ENCODE assay signal across 20 cellular contexts in the genomic region with DNA sequence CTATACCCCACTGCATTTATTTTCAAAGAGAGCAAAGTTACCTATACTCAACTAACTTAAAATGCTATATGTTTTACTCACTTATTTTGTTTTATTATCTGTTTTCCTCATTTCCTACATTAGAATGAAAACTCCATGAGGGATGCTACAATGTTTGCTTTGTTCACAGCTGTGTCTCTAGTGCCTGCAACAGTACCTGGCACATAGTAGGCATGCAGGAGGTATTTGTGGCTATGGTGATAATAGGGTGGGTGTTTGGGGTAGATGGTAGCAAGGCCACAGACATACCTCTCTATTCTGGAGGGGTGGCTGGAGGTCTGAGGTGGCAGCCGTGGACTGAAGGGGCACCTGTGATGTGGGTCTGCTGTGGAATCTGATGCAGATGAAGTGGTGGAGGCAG. TPM values are rescaled to one million over a fixed set of nuclear protein-coding genes. Genes with fewer than 3 reads are reported as not detected.
DNase-seq lines count a peak whose midpoint lies in the region; ATAC-seq and TF ChIP-seq lines count a peak whose summit lies in the region.
"Had no signal": no experiment of that assay in that cellular context is flagged by ENCODE, and none has a peak within 500 bp of the region (broad histone marks: within the 10 kb centered on the region; RNA-seq: fewer than 3 reads in every experiment).

No MANE protein-coding gene starts in this region.

- H3K4me3 Mint-ChIP-seq in activated naive CD8-positive, alpha-beta T cell treated with anti-CD3 and anti-CD28 coated beads, Interleukin-2, amount 10 ng/mL, durations not matched to agents 7 days and 5 days: no peak overlapping the region
- H3K4me3 Mint-ChIP-seq in activated naive CD8-positive, alpha-beta T cell treated with anti-CD3 and anti-CD28 coated beads, Interleukin-2, amount 50 U/mL, for 24 hours: no peak overlapping the region
- no peak overlapping the region for H3K4me3 Mint-ChIP-seq in Caco-2 (ENCODE audit: unreplicated experiment)
- no peak overlapping the region for H3K4me3 Mint-ChIP-seq in endodermal cell
- no peak overlapping the region for H3K4me3 Mint-ChIP-seq in nephron
- H3K4me3 Mint-ChIP-seq in T-helper 2 cell treated with Interferon-gamma antibody and Interleukin-4, amounts not matched to agents 5 μg/mL and 100 μg/mL, for 36 hours: no peak overlapping the region
- H3K4me3 Mint-ChIP-seq: CD14-positive monocyte; CD4-positive, alpha-beta memory T cell; GM23338; HFFc6 had no signal

- no peak overlapping the region for H2AFZ ChIP-seq in osteoblast (ENCODE audit: low read length)
- H2AFZ ChIP-seq: GM23338 had no signal

- no TSS peak for BruUV-seq in Caco-2 (replicated peaks; lab: Mats Ljungman, UMichigan)

- H3K9me3 Mint-ChIP-seq in activated naive CD8-positive, alpha-beta T cell treated with anti-CD3 and anti-CD28 coated beads, Interleukin-2, amount 10 ng/mL, durations not matched to agents 7 days and 5 days: peaks cover 2% of the 10 kb centered on the region
- peaks cover 4% of the 10 kb centered on the region for H3K9me3 Mint-ChIP-seq in activated naive CD8-positive, alpha-beta T cell treated with anti-CD3 and anti-CD28 coated beads, Interleukin-2, amount 50 U/mL, for 24 hours
- peaks cover 13% of the 10 kb centered on the region for H3K9me3 Mint-ChIP-seq in Caco-2 (ENCODE audit: unreplicated experiment)
- peaks cover 13% of the 10 kb centered on the region for H3K9me3 Mint-ChIP-seq in endodermal cell
- peaks cover 13% of the 10 kb centered on the region for H3K9me3 Mint-ChIP-seq in nephron
- H3K9me3 Mint-ChIP-seq in T-helper 2 cell treated with Interferon-gamma antibody and Interleukin-4, amounts not matched to agents 5 μg/mL and 100 μg/mL, for 36 hours: peaks cover 7% of the 10 kb centered on the region

- H3K27me3 ChIP-seq in Caco-2 (replicated peaks; ENCODE audit: control insufficient read depth, insufficient read depth, low read length) (no peaks in the 10 kb centered on the region), endodermal cell (ENCODE audit: control insufficient read depth, insufficient read depth, low read length, poor library complexity, severe bottlenecking) (no peaks in the 10 kb centered on the region), osteoblast (ENCODE audit: insufficient read depth, low read length) (no peaks in the 10 kb centered on the region)
- H3K27me3 ChIP-seq: BLaER1 had no signal

- no peaks in the 10 kb centered on the region for H4K20me1 ChIP-seq in osteoblast (ENCODE audit: insufficient read depth, low read length)
- H4K20me1 ChIP-seq: BLaER1 had no signal

- H3K79me2 ChIP-seq in osteoblast (ENCODE audit: insufficient read depth, low read length): no peaks in the 10 kb centered on the region

- H3K27ac Mint-ChIP-seq in activated naive CD8-positive, alpha-beta T cell treated with anti-CD3 and anti-CD28 coated beads, Interleukin-2, amount 10 ng/mL, durations not matched to agents 7 days and 5 days: peak overlapping the region; percentile 14
- no peak overlapping the region for H3K27ac Mint-ChIP-seq in activated naive CD8-positive, alpha-beta T cell treated with anti-CD3 and anti-CD28 coated beads, Interleukin-2, amount 50 U/mL, for 24 hours
- H3K27ac Mint-ChIP-seq in Caco-2 (ENCODE audit: unreplicated experiment): peak overlapping the region; percentile 80
- H3K27ac Mint-ChIP-seq in endodermal cell: peak overlapping the region; percentile 60
- peak overlapping the region in 2 of 3 experiments; percentile 62 to 78 for H3K27ac Mint-ChIP-seq in nephron
- H3K27ac Mint-ChIP-seq in T-helper 2 cell treated with Interferon-gamma antibody and Interleukin-4, amounts not matched to agents 5 μg/mL and 100 μg/mL, for 36 hours: no peak overlapping the region
- H3K27ac Mint-ChIP-seq: GM23338, HFFc6 had no signal

- H3K9me3 ChIP-seq in Caco-2 (0 out of 2 replicates have a peak, but pooled peaks cover 7% of the 10 kb centered on the region), endodermal cell (ENCODE audit: control insufficient read depth, low read length) (peaks cover 19% of the 10 kb centered on the region), osteoblast (ENCODE audit: low read depth, low read length) (peaks cover under 1% of the 10 kb centered on the region)

- H3K4me3 ChIP-seq in Caco-2 (ENCODE audit: low read depth, low read length) (no peak overlapping the region), endodermal cell (ENCODE audit: low read length) (no peak overlapping the region), osteoblast (ENCODE audit: insufficient read depth, low read length) (no peak overlapping the region)
- H3K4me3 ChIP-seq: BLaER1, GM12878, GM23338 had no signal

- H3K36me3 Mint-ChIP-seq in activated naive CD8-positive, alpha-beta T cell treated with anti-CD3 and anti-CD28 coated beads, Interleukin-2, amount 10 ng/mL, durations not matched to agents 7 days and 5 days: no peaks in the 10 kb centered on the region
- no peaks in the 10 kb centered on the region for H3K36me3 Mint-ChIP-seq in activated naive CD8-positive, alpha-beta T cell treated with anti-CD3 and anti-CD28 coated beads, Interleukin-2, amount 50 U/mL, for 24 hours (ENCODE audit: low read depth)
- H3K36me3 Mint-ChIP-seq in Caco-2 (ENCODE audit: insufficient read depth, unreplicated experiment) (peaks cover 6% of the 10 kb centered on the region), endodermal cell (ENCODE audit: low read depth) (no peaks in the 10 kb centered on the region), nephron (ENCODE audit: low read depth) (peaks cover 11% of the 10 kb centered on the region)
- H3K36me3 Mint-ChIP-seq in T-helper 2 cell treated with Interferon-gamma antibody and Interleukin-4, amounts not matched to agents 5 μg/mL and 100 μg/mL, for 36 hours (ENCODE audit: low read depth): no peaks in the 10 kb centered on the region
- H3K36me3 Mint-ChIP-seq: CD14-positive monocyte; CD4-positive, alpha-beta memory T cell had no signal

- H3K4me1 Mint-ChIP-seq in activated naive CD8-positive, alpha-beta T cell treated with anti-CD3 and anti-CD28 coated beads, Interleukin-2, amount 10 ng/mL, durations not matched to agents 7 days and 5 days: peaks cover 11% of the 10 kb centered on the region
- H3K4me1 Mint-ChIP-seq in activated naive CD8-positive, alpha-beta T cell treated with anti-CD3 and anti-CD28 coated beads, Interleukin-2, amount 50 U/mL, for 24 hours: peaks cover 9% of the 10 kb centered on the region
- peaks cover 21% of the 10 kb centered on the region for H3K4me1 Mint-ChIP-seq in Caco-2 (ENCODE audit: low read depth, unreplicated experiment)
- H3K4me1 Mint-ChIP-seq in endodermal cell: peaks cover 55% of the 10 kb centered on the region
- peaks cover 47% of the 10 kb centered on the region for H3K4me1 Mint-ChIP-seq in nephron
- H3K4me1 Mint-ChIP-seq in T-helper 2 cell treated with Interferon-gamma antibody and Interleukin-4, amounts not matched to agents 5 μg/mL and 100 μg/mL, for 36 hours (ENCODE audit: low read depth): peaks cover 8% of the 10 kb centered on the region

- H3K36me3 ChIP-seq in Caco-2 (ENCODE audit: control insufficient read depth, insufficient read depth, low read length) (no peaks in the 10 kb centered on the region; the same call in 1 of the 2 replicates), endodermal cell (ENCODE audit: control insufficient read depth, insufficient read depth, low read length) (no peaks in the 10 kb centered on the region), osteoblast (ENCODE audit: insufficient read depth, low read length) (no peaks in the 10 kb centered on the region)
- H3K36me3 ChIP-seq: BLaER1 had no signal

- POLR2A ChIA-PET in activated naive CD8-positive, alpha-beta T cell treated with anti-CD3 and anti-CD28 coated beads, Interleukin-2, amount 10 ng/mL, durations not matched to agents 7 days and 5 days (lab: Charles Lee): interaction anchor here (0.6 kb wide), 1 partner anchor 81 kb away, joined by 4 read pairs; no protein-coding TSS in a partner anchor
- POLR2A ChIA-PET in Caco-2 (lab: Charles Lee): no interaction called here

- H3K27ac ChIP-seq in endodermal cell (ENCODE audit: low read depth, low read length) (no peak overlapping the region), osteoblast (ENCODE audit: low read depth, low read length) (no peak overlapping the region)
- H3K27ac ChIP-seq: BLaER1 had no signal

- no peak for ATAC-seq in activated naive CD8-positive, alpha-beta T cell treated with anti-CD3 and anti-CD28 coated beads, Interleukin-2, amount 10 ng/mL, durations not matched to agents 7 days and 5 days (ENCODE audit: low read depth)
- no peak for ATAC-seq in activated naive CD8-positive, alpha-beta T cell treated with anti-CD3 and anti-CD28 coated beads, Interleukin-2, amount 50 U/mL, for 24 hours
- ATAC-seq in GM21825 (IDR thresholded peaks at IDR 0.05; ENCODE audit: unreplicated experiment): no peak
- ATAC-seq: GM12878, GM23338, HCT116 had no signal

- H3K27me3 Mint-ChIP-seq in activated naive CD8-positive, alpha-beta T cell treated with anti-CD3 and anti-CD28 coated beads, Interleukin-2, amount 10 ng/mL, durations not matched to agents 7 days and 5 days: no peaks in the 10 kb centered on the region
- H3K27me3 Mint-ChIP-seq in activated naive CD8-positive, alpha-beta T cell treated with anti-CD3 and anti-CD28 coated beads, Interleukin-2, amount 50 U/mL, for 24 hours: no peaks in the 10 kb centered on the region
- no peaks in the 10 kb centered on the region for H3K27me3 Mint-ChIP-seq in Caco-2 (ENCODE audit: insufficient read depth, unreplicated experiment)
- no peaks in the 10 kb centered on the region for H3K27me3 Mint-ChIP-seq in endodermal cell (ENCODE audit: insufficient read depth)
- peaks cover 7% of the 10 kb centered on the region for H3K27me3 Mint-ChIP-seq in nephron (ENCODE audit: low read depth)
- H3K27me3 Mint-ChIP-seq in T-helper 2 cell treated with Interferon-gamma antibody and Interleukin-4, amounts not matched to agents 5 μg/mL and 100 μg/mL, for 36 hours (ENCODE audit: low read depth): no peaks in the 10 kb centered on the region

- WGBS in endodermal cell (ENCODE audit: insufficient coverage in 1 of 2, insufficient read length in 1 of 2), 2 experiments: 89% methylated on average over 1 of the region's 1 CpG; no CpG with 5 or more reads in 1 of the 2 experiments

- intact Hi-C loops in Caco-2 (cut with micrococcal nuclease; ENCODE audit: unreplicated experiment): no loop called here

- DNase-seq in activated naive CD8-positive, alpha-beta T cell treated with anti-CD3 and anti-CD28 coated beads, Interleukin-2, amount 10 ng/mL, durations not matched to agents 7 days and 5 days: no peak
- no peak for DNase-seq in activated naive CD8-positive, alpha-beta T cell treated with anti-CD3 and anti-CD28 coated beads, Interleukin-2, amount 50 U/mL, for 24 hours
- DNase-seq in Caco-2 (no peak), endodermal cell (no peak), osteoblast (ENCODE audit: insufficient read length, low spot score, missing footprints) (no peak)
- no peak for DNase-seq in T-helper 2 cell treated with Interferon-gamma antibody and Interleukin-4, amounts not matched to agents 5 μg/mL and 100 μg/mL, for 36 hours (ENCODE audit: low spot score)
- DNase-seq: 8988T; Calu3; CD4-positive, alpha-beta memory T cell; DMS79 treated with DMSO at 0.1 percent for 48 hours; H7; HFFc6; IMR-90 had no signal

- no peak overlapping the region for H3K9ac ChIP-seq in endodermal cell (ENCODE audit: extremely low read depth, low read length, poor library complexity, severe bottlenecking)
- H3K9ac ChIP-seq: BLaER1 had no signal

- H3K4me1 ChIP-seq in Caco-2 (peaks cover 29% of the 10 kb centered on the region), endodermal cell (ENCODE audit: control insufficient read depth, insufficient read depth, low read length) (peaks cover 16% of the 10 kb centered on the region), osteoblast (ENCODE audit: insufficient read depth, low read length) (no peaks in the 10 kb centered on the region)

- TF ChIP-seq CTCF in Caco-2 (IDR thresholded peaks at IDR 0.05; ENCODE audit: insufficient read depth in 1 of 2, low read depth in 1 of 2, low read length in 1 of 2, severe bottlenecking in 1 of 2, unreplicated experiment in 1 of 2) (no peak), endodermal cell (conservative IDR thresholded peaks at IDR 0.05) (no peak), nephron (IDR thresholded peaks at IDR 0.05; ENCODE audit: unreplicated experiment in 3 of 3) (no peak), osteoblast (IDR thresholded peaks at IDR 0.05; ENCODE audit: extremely low read depth, low read depth, low read length) (no peak)

- CTCF ChIA-PET in Caco-2 (lab: Charles Lee): no interaction called here

- no peak overlapping the region for H3K4me2 ChIP-seq in osteoblast (ENCODE audit: insufficient read depth, low read length)
- H3K4me2 ChIP-seq: BLaER1, GM23338 had no signal

RNA-seq across cellular contexts. Expression of a gene that starts 24.7 kb away (rescaled TPM):
- total RNA-seq in activated naive CD8-positive, alpha-beta T cell treated with anti-CD3 and anti-CD28 coated beads, Interleukin-2, amount 10 ng/mL, durations not matched to agents 7 days and 5 days: under 1 TPM; 0.91 to 0.94 TPM
- total RNA-seq in Caco-2 (2022) (8.9 and 10.5 TPM in 2 replicates), endodermal cell (100 to 1,000 TPM; 190 to 213 TPM), osteoblast (28.9 and 31.8 TPM in 2 replicates)
- 16.0 TPM for polyA plus RNA-seq in endodermal cell (2013, experiment 1 of 2)
- polyA plus RNA-seq in endodermal cell (2013, experiment 2 of 2): 17.3 TPM
- polyA plus RNA-seq: CD14-positive monocyte; CD4-positive, alpha-beta memory T cell had no signal

Comparison
In these comparisons a context has a peak if more than half of its experiments do, and no peak if none do; other contexts are left out.
1. H3K27ac Mint-ChIP-seq: peak in activated naive CD8-positive, alpha-beta T cell treated with anti-CD3 and anti-CD28 coated beads, Interleukin-2, amount 10 ng/mL, durations not matched to agents 7 days and 5 days (single experiment), Caco-2 (single experiment), endodermal cell (single experiment) and nephron (2 of 3); none in activated naive CD8-positive, alpha-beta T cell treated with anti-CD3 and anti-CD28 coated beads, Interleukin-2, amount 50 U/mL, for 24 hours (single experiment) and T-helper 2 cell treated with Interferon-gamma antibody and Interleukin-4, amounts not matched to agents 5 μg/mL and 100 μg/mL, for 36 hours (single experiment).